In genomic region chr17:64209356-64209941, GRCh38 we compare ENCODE assay signal across 22 cellular contexts. TPM values are rescaled to one million over a fixed set of nuclear protein-coding genes. Genes with fewer than 3 reads are reported as not detected.
DNase-seq lines count a peak whose midpoint lies in the region; ATAC-seq, FAIRE-seq and TF ChIP-seq lines count a peak whose summit lies in the region.
"Had no signal": no experiment of that assay in that cellular context is flagged by ENCODE, and none has a peak within 500 bp of the region (broad histone marks: within the 10 kb centered on the region; RNA-seq: fewer than 3 reads in every experiment).

No MANE protein-coding gene starts in this region.

- H3K27ac ChIP-seq in HepG2 (ENCODE audit: extremely low read length, insufficient read depth, low read length), result no peak overlapping the region
- no peak overlapping the region for H3K27ac ChIP-seq in right lobe of liver
- peak overlapping the region; percentile 13 to 31 for H3K27ac ChIP-seq in coronary artery
- H3K27ac ChIP-seq: C4-2B, foreskin keratinocyte, hepatocyte had no signal

- no peaks in the 10 kb centered on the region for H4K20me1 ChIP-seq in HepG2 (ENCODE audit: insufficient read depth, low read length)

- DNase-seq in HepG2 (ENCODE audit: low spot score) (no peak), right lobe of liver (no peak), coronary artery (ENCODE audit: low spot score) (no peak), mucosa of descending colon (no peak), GM13977 (ENCODE audit: low spot score) (no peak), AG20443 (ENCODE audit: low spot score) (no peak)
- DNase-seq: activated CD4-positive, alpha-beta memory T cell treated with anti-CD3 and anti-CD28 coated beads, Interleukin-2, amount 10 ng/mL, durations not matched to agents 7 days and 5 days; activated CD4-positive, CD25-positive, alpha-beta regulatory T cell treated with anti-CD3 and anti-CD28 coated beads, Interleukin-2, amount 50 U/mL, for 72 hours; aorta; DMS79 treated with DMSO at 0.1 percent for 48 hours; NCI-H1105; NCI-H2029; NCI-H2227 treated with DMSO at 0.1 percent for 48 hours; NCI-H748 treated with DMSO at 0.1 percent for 48 hours; SHP77; small intestine had no signal

- H3K4me3 ChIP-seq in HepG2 (replicated peaks in 1 of 3; ENCODE audit: insufficient read depth in 1 of 3, low read depth in 2 of 3, low read length in 3 of 3), result no peak overlapping the region
- no peak overlapping the region for H3K4me3 ChIP-seq in right lobe of liver
- H3K4me3 ChIP-seq in coronary artery, result no peak overlapping the region
- no peak overlapping the region for H3K4me3 ChIP-seq in mucosa of descending colon
- H3K4me3 ChIP-seq: hepatocyte had no signal

- intact Hi-C loops in HepG2 (cut with micrococcal nuclease; ENCODE audit: unreplicated experiment) (no loop called here), right lobe of liver (cut with DNase I) (no loop called here), mucosa of descending colon (cut with DNase I, micrococcal nuclease) (no loop called here)

- no peak for FAIRE-seq in HepG2 (lab: Jason Lieb, UNC)
- FAIRE-seq: H54, small intestine, urothelium cell line had no signal

- POLR2A ChIA-PET in HepG2 (lab: Yijun Ruan, JAX), result interaction anchor here (1.7 kb wide), 1 partner anchor 64 kb away, joined by 6 read pairs; no protein-coding TSS in a partner anchor

- 96% methylated on average over 5 of the region's 5 CpGs for WGBS in HepG2 (ENCODE audit: low lambda C conversion rate)
- 89% methylated on average over 5 of the region's 5 CpGs for WGBS in right lobe of liver (ENCODE audit: insufficient coverage, low coverage, low lambda C conversion rate, missing lambda C conversion rate)

- H3K27me3 ChIP-seq in HepG2 (ENCODE audit: control insufficient read depth in 1 of 2, insufficient read depth in 2 of 2, low read length in 2 of 2) (no peaks in the 10 kb centered on the region), right lobe of liver (no peaks in the 10 kb centered on the region)
- H3K27me3 ChIP-seq: foreskin keratinocyte, hepatocyte had no signal

- TF ChIP-seq RAD21 in HepG2 (CRISPR knock-in tag; IDR thresholded peaks at IDR 0.05), result no peak

- no peak for TF ChIP-seq CTCF in HepG2 (CRISPR knock-in tag; IDR thresholded peaks at IDR 0.05)
- TF ChIP-seq CTCF in right lobe of liver (IDR thresholded peaks at IDR 0.05), result no peak
- no peak for TF ChIP-seq CTCF in coronary artery (IDR thresholded peaks at IDR 0.05)
- no peak for TF ChIP-seq CTCF in mucosa of descending colon (IDR thresholded peaks at IDR 0.05)
- TF ChIP-seq CTCF in GM13977 (IDR thresholded peaks at IDR 0.05; ENCODE audit: extremely low read depth, insufficient read depth, missing control alignments), result no peak

- H3K79me2 ChIP-seq in HepG2 (ENCODE audit: insufficient read depth, low read length), result peaks cover 20% of the 10 kb centered on the region

- H3K4me1 ChIP-seq in HepG2 (ENCODE audit: insufficient read depth, low read length) (peaks cover 10% of the 10 kb centered on the region), right lobe of liver (peaks cover 0 to 7% (median 0%) of the 10 kb centered on the region in 4 donors), mucosa of descending colon (ENCODE audit: low read depth) (peaks cover 10% of the 10 kb centered on the region)

- no peak overlapping the region for H2AFZ ChIP-seq in HepG2 (ENCODE audit: low read length)
- H2AFZ ChIP-seq: hepatocyte had no signal

- CTCF ChIA-PET in HepG2 (lab: Yijun Ruan, JAX; ENCODE audit: low intra/inter-chr PET ratio, low total read pairs), result no interaction called here

- no peak overlapping the region for H3K4me2 ChIP-seq in HepG2 (ENCODE audit: low read depth, low read length)
- H3K4me2 ChIP-seq: hepatocyte had no signal

- TF ChIP-seq POLR2A in HepG2 (IDR thresholded peaks at IDR 0.05; ENCODE audit: insufficient read depth in 1 of 2, low read depth in 2 of 2, low read length in 2 of 2) (no peak), right lobe of liver (IDR thresholded peaks at IDR 0.05) (no peak)

- in situ Hi-C loops in HepG2 (cut with HindIII; ENCODE audit: extremely low pct_ligation_motif_present, low pct_unique_long_range_greater_than_20kb), result no loop called here
- in situ Hi-C loops in GM13977 (cut with MboI; ENCODE audit: low pct_unique_long_range_greater_than_20kb, low sequenced_read_pairs, unreplicated experiment), result no loop called here

- BruUV-seq in HepG2 (replicated peaks; lab: Mats Ljungman, UMichigan), result no TSS peak

- H3K36me3 ChIP-seq in HepG2 (replicated peaks in 1 of 2; ENCODE audit: control insufficient read depth in 1 of 2, insufficient read depth in 2 of 2, low read length in 2 of 2) (peaks cover 14 to 24% of the 10 kb centered on the region in 2 experiments), right lobe of liver (peaks cover 0 to 26% (median 4%) of the 10 kb centered on the region in 4 donors), mucosa of descending colon (ENCODE audit: low read depth) (no peaks in the 10 kb centered on the region)

- no peak overlapping the region for H3K9ac ChIP-seq in HepG2 (ENCODE audit: insufficient read depth, low read depth, low read length)

- TF ChIP-seq EP300 in HepG2 (IDR thresholded peaks at IDR 0.05; ENCODE audit: low read depth in 2 of 2, low read length in 2 of 2) (no peak), HepG2 (CRISPR knock-in tag; IDR thresholded peaks at IDR 0.05; ENCODE audit: borderline replicate concordance) (no peak)

- H3K9me3 ChIP-seq in HepG2 (ENCODE audit: low read length), result no peaks in the 10 kb centered on the region
- no peaks in the 10 kb centered on the region for H3K9me3 ChIP-seq in right lobe of liver
- no peaks in the 10 kb centered on the region for H3K9me3 ChIP-seq in mucosa of descending colon

- ATAC-seq in HepG2 (no peak), right lobe of liver (no peak), mucosa of descending colon (peak; percentile 58)
- ATAC-seq in activated CD4-positive, CD25-positive, alpha-beta regulatory T cell treated with anti-CD3 and anti-CD28 coated beads, Interleukin-2, amount 50 U/mL, for 24 hours, result no peak

TF ChIP-seq in HepG2, 621 proteins besides CTCF, POLR2A, EP300 and RAD21:
- TF ChIP-seq NR0B2 (CRISPR knock-in tag; IDR thresholded peaks at IDR 0.05) (no peak), CREB1 (IDR thresholded peaks at IDR 0.05) (no peak), CREB1 (CRISPR knock-in tag; IDR thresholded peaks at IDR 0.05) (peak; percentile 28; the same call in 1 of the 2 replicates), ZNF503 (CRISPR knock-in tag; IDR thresholded peaks at IDR 0.05) (no peak), ZNF343 (CRISPR knock-in tag; IDR thresholded peaks at IDR 0.05) (no peak)
TF ChIP-seq in HepG2: peak in this region for 1.

RNA-seq across cellular contexts. Expression of gene TEX2, which starts 53.6 kb away (rescaled TPM):
- 33.6 and 37.7 TPM in 2 replicates for total RNA-seq in HepG2 (2016; rRNA removed; fragmentation: Illumina TruSeq; extraction: Trizol)
- total RNA-seq in HepG2 (2016; cell fraction: cytosol; rRNA removed; fragmentation: Illumina TruSeq; extraction: Trizol; ENCODE audit: low read depth), result 39.3 and 46.4 TPM in 2 replicates
- total RNA-seq in HepG2 (2016; cell fraction: insoluble cytoplasmic fraction; rRNA removed; fragmentation: Illumina TruSeq; extraction: Trizol), result 34.0 and 36.8 TPM in 2 replicates
- 31.0 and 33.3 TPM in 2 replicates for total RNA-seq in HepG2 (2016; cell fraction: membrane; rRNA removed; fragmentation: Illumina TruSeq; extraction: Trizol)
- 34.2 and 45.0 TPM in 2 replicates for total RNA-seq in HepG2 (2016; cell fraction: nucleus; rRNA removed; fragmentation: Illumina TruSeq; extraction: Trizol)
- 20.5 and 21.4 TPM in 2 replicates for polyA plus RNA-seq in HepG2 (2011; rRNA removed)
- 16.3 and 20.0 TPM in 2 replicates for polyA plus RNA-seq in HepG2 (2011; cell fraction: cytosol; rRNA removed)
- polyA plus RNA-seq in HepG2 (2011; cell fraction: nucleus; rRNA removed), result 17.9 and 18.8 TPM in 2 replicates
- 19.2 and 20.2 TPM in 2 replicates for polyA plus RNA-seq in HepG2 (2012)
- 3.9 and 4.4 TPM in 2 replicates for polyA plus RNA-seq in HepG2 (2016; cell fraction: cytosol; fragmentation: Illumina TruSeq; extraction: Trizol; ENCODE audit: low read depth)
- 23.0 and 24.7 TPM in 2 replicates for polyA plus RNA-seq in HepG2 (2016; cell fraction: insoluble cytoplasmic fraction; fragmentation: Illumina TruSeq; extraction: Trizol; ENCODE audit: low read depth)
- polyA plus RNA-seq in HepG2 (2016; cell fraction: membrane; fragmentation: Illumina TruSeq; extraction: Trizol; ENCODE audit: low read depth), result 10.7 and 11.7 TPM in 2 replicates
- polyA plus RNA-seq in HepG2 (2016; cell fraction: nucleus; fragmentation: Illumina TruSeq; extraction: Trizol; ENCODE audit: insufficient read depth, low read depth), result 36.0 and 41.1 TPM in 2 replicates
- 27.3 and 38.7 TPM in 2 replicates for polyA minus RNA-seq in HepG2 (2011; rRNA and poly(A)+ RNA removed; ENCODE audit: low replicate concordance)
- polyA minus RNA-seq in HepG2 (2011; cell fraction: cytosol; rRNA and poly(A)+ RNA removed), result 16.9 and 17.5 TPM in 2 replicates
- 29.2 and 37.3 TPM in 2 replicates for polyA minus RNA-seq in HepG2 (2011; cell fraction: nucleus; rRNA and poly(A)+ RNA removed)
- total RNA-seq in right lobe of liver, result 10 to 100 TPM; 29.1 to 46.6 (median 33.7) TPM
- 10 to 100 TPM; 27.5 to 38.5 (median 30.2) TPM for total RNA-seq in mucosa of descending colon

Comparison
In these comparisons a context has a peak if more than half of its experiments do, and no peak if none do; other contexts are left out.
1. H3K27ac ChIP-seq: peak in coronary artery (2 of 2); none in HepG2 (single experiment) and right lobe of liver (0 of 3).